In the genomic region with DNA sequence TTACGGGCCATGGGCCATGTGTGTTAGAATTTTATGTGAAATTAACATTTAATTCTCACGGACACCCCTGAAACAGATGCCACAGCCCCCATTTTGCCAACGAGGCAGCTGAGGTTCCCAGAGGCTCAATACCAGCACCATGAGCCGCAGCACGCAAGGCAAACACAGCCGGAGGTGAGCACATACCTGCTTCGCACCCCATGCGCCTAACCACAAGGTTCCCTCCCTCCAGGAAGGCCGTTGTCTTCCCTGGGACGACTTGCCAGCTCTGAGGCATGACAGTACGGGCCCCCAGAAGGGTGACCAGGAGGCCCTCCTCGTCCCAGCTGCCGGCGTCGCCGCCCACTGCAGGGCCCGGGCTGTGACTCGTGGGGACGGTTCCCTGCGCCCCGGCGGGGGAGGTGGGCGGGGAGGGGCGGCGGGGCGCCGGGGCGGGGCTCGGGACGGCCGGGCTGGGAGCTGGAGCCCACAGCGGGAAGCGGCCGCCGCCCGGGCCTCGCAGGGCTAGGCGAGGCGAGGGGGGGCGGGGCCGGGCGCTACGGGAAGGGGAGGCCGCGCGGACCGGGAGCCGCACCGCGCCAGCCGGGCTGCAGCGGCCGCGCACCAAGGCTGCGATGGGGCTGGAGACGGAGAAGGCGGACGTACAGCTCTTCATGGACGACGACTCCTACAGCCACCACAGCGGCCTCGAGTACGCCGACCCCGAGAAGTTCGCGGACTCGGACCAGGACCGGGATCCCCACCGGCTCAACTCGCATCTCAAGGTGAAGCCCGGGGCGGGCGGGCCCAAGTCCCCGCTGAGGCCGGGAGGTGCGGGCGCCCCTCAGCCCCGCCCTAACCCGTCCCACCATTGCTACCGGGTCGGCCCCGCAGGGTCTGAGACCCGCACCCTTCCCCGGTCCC, we compare ENCODE assay signal across 8 cellular contexts. TPM values are rescaled to one million over a fixed set of nuclear protein-coding genes. Genes with fewer than 3 reads are reported as not detected.
DNase-seq lines count a peak whose midpoint lies in the region; ATAC-seq, FAIRE-seq and TF ChIP-seq lines count a peak whose summit lies in the region.

TSS of gene CAV2 (plus strand) at position 571 of the 903 bp plus-strand sequence. CDS start at position 615, 44 bp downstream.

- H3K4me1 Mint-ChIP-seq in chondrocyte (ENCODE audit: low read depth) = peaks cover 39% of the 10 kb centered on the region

- H3K36me3 ChIP-seq in GM06990 (ENCODE audit: control insufficient read depth, insufficient read depth, low read length) (no peaks in the 10 kb centered on the region), RWPE2 (ENCODE audit: low read depth) (peaks cover 42% of the 10 kb centered on the region), kidney (ENCODE audit: control insufficient read depth in 1 of 2, insufficient read depth in 2 of 2, low read length in 2 of 2) (no peaks in the 10 kb centered on the region), smooth muscle cell (ENCODE audit: low read depth) (no peaks in the 10 kb centered on the region)

- no peak for FAIRE-seq in kidney (lab: Jason Lieb, UNC)

- no peaks in the 10 kb centered on the region for H3K27me3 Mint-ChIP-seq in chondrocyte (ENCODE audit: low read depth)

- intact Hi-C loops in kidney (cut with DNase I) = no loop called here

- H3K27me3 ChIP-seq in GM06990 (replicated peaks; ENCODE audit: control insufficient read depth, insufficient read depth, low read length) (peaks cover 2% of the 10 kb centered on the region), RWPE2 (ENCODE audit: insufficient read depth, poor library complexity, severe bottlenecking) (no peaks in the 10 kb centered on the region), smooth muscle cell (ENCODE audit: low read depth) (no peaks in the 10 kb centered on the region)

- H3K36me3 Mint-ChIP-seq in chondrocyte (ENCODE audit: low read depth) = peaks cover 1% of the 10 kb centered on the region

- H3K79me2 ChIP-seq in smooth muscle cell (ENCODE audit: low read depth) = peaks cover 23% of the 10 kb centered on the region

- DNase-seq in GM06990 (ENCODE audit: extremely low read depth, insufficient read length) (peak; percentile 19), HFF-Myc (ENCODE audit: extremely low read depth, low read depth) (no peak), RWPE2 (ENCODE audit: low spot score) (peak; percentile 91), chondrocyte (ENCODE audit: low spot score) (peak; percentile 75), kidney (peak; percentile 87), smooth muscle cell (lab: John Stamatoyannopoulos, UW; ENCODE audit: unreplicated experiment) (peak; percentile 53), NCI-H2196 treated with DMSO at 0.1 percent for 48 hours (lab: John Stamatoyannopoulos, UW; ENCODE audit: unreplicated experiment) (no peak)
- DNase-seq in effector CD8-positive, alpha-beta T cell (lab: John Stamatoyannopoulos, UW) = no peak

- peaks cover 46% of the 10 kb centered on the region for H3K4me1 ChIP-seq in RWPE2 (ENCODE audit: insufficient read depth, poor library complexity, severe bottlenecking)
- H3K4me1 ChIP-seq in kidney (ENCODE audit: control insufficient read depth in 1 of 2, insufficient read depth in 1 of 2, low read depth in 1 of 2, low read length in 2 of 2) = peaks cover 0 to 6% of the 10 kb centered on the region in 2 donors
- H3K4me1 ChIP-seq in smooth muscle cell (ENCODE audit: low read depth) = peaks cover 3% of the 10 kb centered on the region

- peak within 1 kb of the TSS; percentile 85 for H3K27ac Mint-ChIP-seq in chondrocyte (ENCODE audit: unreplicated experiment)

- TF ChIP-seq CTCF in GM06990 (IDR thresholded peaks at IDR 0.05; ENCODE audit: insufficient read depth, low read length, poor library complexity, severe bottlenecking) (no peak), HFF-Myc (IDR thresholded peaks at IDR 0.05; ENCODE audit: low read depth, low read length, missing control alignments) (no peak), RWPE2 (IDR thresholded peaks at IDR 0.05; ENCODE audit: poor library complexity, severe bottlenecking) (no peak), chondrocyte (IDR thresholded peaks at IDR 0.05) (no peak), kidney (IDR thresholded peaks at IDR 0.05; ENCODE audit: borderline replicate concordance, extremely low read depth, insufficient read depth) (no peak), smooth muscle cell (IDR thresholded peaks at IDR 0.05; ENCODE audit: borderline replicate concordance, insufficient read depth, poor library complexity, severe bottlenecking) (no peak)

- H3K4me2 ChIP-seq in smooth muscle cell = peak within 1 kb of the TSS; percentile 98

- H4K20me1 ChIP-seq in smooth muscle cell (ENCODE audit: low read depth) = no peaks in the 10 kb centered on the region

- peak; percentile 70 for ATAC-seq in RWPE2 (ENCODE audit: low read depth)

- H3K27ac ChIP-seq in RWPE2 (ENCODE audit: poor library complexity, severe bottlenecking) (peak within 1 kb of the TSS; percentile 96), kidney (ENCODE audit: low read depth in 2 of 2, low read length in 2 of 2) (peak within 1 kb of the TSS; percentile 56 to 69), smooth muscle cell (ENCODE audit: low read depth) (peak within 1 kb of the TSS; percentile 40)

- peak within 1 kb of the TSS; percentile 99 for H2AFZ ChIP-seq in smooth muscle cell (ENCODE audit: low read depth)

- 11% methylated on average over 21 of the region's 85 CpGs for WGBS in smooth muscle cell (ENCODE audit: low lambda C conversion rate)

- peak within 1 kb of the TSS; percentile 56 to 93 for H3K9ac ChIP-seq in kidney (ENCODE audit: low read length in 2 of 2)
- peak within 1 kb of the TSS; percentile 83 for H3K9ac ChIP-seq in smooth muscle cell (ENCODE audit: low read depth)

- peaks cover 3% of the 10 kb centered on the region for H3K9me3 Mint-ChIP-seq in chondrocyte (ENCODE audit: low read depth)

- no peaks in the 10 kb centered on the region for H3F3A ChIP-seq in smooth muscle cell (ENCODE audit: low read depth)

- no peaks in the 10 kb centered on the region for H3K9me3 ChIP-seq in RWPE2 (ENCODE audit: severe bottlenecking)
- no peaks in the 10 kb centered on the region for H3K9me3 ChIP-seq in kidney (ENCODE audit: control insufficient read depth in 1 of 2, low read length in 2 of 2)
- H3K9me3 ChIP-seq in smooth muscle cell (replicated peaks; ENCODE audit: low read depth) = no peaks in the 10 kb centered on the region

- H3K4me3 Mint-ChIP-seq in chondrocyte (ENCODE audit: unreplicated experiment) = peak within 1 kb of the TSS; percentile 84

- H3K4me3 ChIP-seq in GM06990 (replicated peaks; ENCODE audit: low read depth, low read length) = peak within 1 kb of the TSS; percentile 49
- peak within 1 kb of the TSS; percentile 86 for H3K4me3 ChIP-seq in HFF-Myc (replicated peaks; ENCODE audit: low read depth, low read length)
- H3K4me3 ChIP-seq in RWPE2 (ENCODE audit: severe bottlenecking) = peak within 1 kb of the TSS; percentile 91
- H3K4me3 ChIP-seq in kidney (ENCODE audit: low read length in 2 of 2) = peak within 1 kb of the TSS; percentile 79 to 84
- H3K4me3 ChIP-seq in smooth muscle cell = peak within 1 kb of the TSS; percentile 78

RNA-seq across cellular contexts. Expression of gene CAV2, which starts in this region (rescaled TPM):
- total RNA-seq in chondrocyte (82.1 to 127 TPM (median 116 TPM) in 3 replicates), kidney (50.8 TPM), smooth muscle cell (68.0 and 77.9 TPM in 2 replicates)
- polyA plus RNA-seq in kidney (ENCODE audit: insufficient read depth, low read depth, low replicate concordance) (23.1 TPM), smooth muscle cell (38.8 and 55.5 TPM in 2 replicates)

Comparison
In these comparisons a context has a peak if more than half of its experiments do, and no peak if none do; other contexts are left out.
1. DNase-seq: peak in GM06990 (single experiment), RWPE2 (single experiment), chondrocyte (single experiment), kidney (single experiment) and smooth muscle cell (single experiment); none in HFF-Myc (single experiment), NCI-H2196 treated with DMSO at 0.1 percent for 48 hours (single experiment) and effector CD8-positive, alpha-beta T cell (single experiment).
2. H3K27ac ChIP-seq: peak in every context shown above with its lines; median percentile 96 in RWPE2; 62 in kidney; 40 in smooth muscle cell.
3. Peak in every context shown above with its lines, with median percentiles within 50 percentile points of each other: H3K4me3 ChIP-seq.